9 cellular contexts compared by ENCODE assay signal in genomic region chr1:15028117-15028516, GRCh38.
A peak's percentile ranks its signal among the peaks of the same experiment; 100 is the strongest.
DNase-seq lines count a peak whose midpoint lies in the region; ATAC-seq and TF ChIP-seq lines count a peak whose summit lies in the region.
"Had no signal": no experiment of that assay in that cellular context is flagged by ENCODE, and none has a peak within 500 bp of the region (broad histone marks: within the 10 kb centered on the region; RNA-seq: fewer than 3 reads in every experiment).

No MANE protein-coding gene starts in this region.

- ATAC-seq in SK-N-SH treated with all-trans-retinoic acid at 6 μM for 48 hours (peak; percentile 11; the same call in 2 of the 3 replicates), foreskin keratinocyte (peak; percentile 6), HG03045 (IDR thresholded peaks at IDR 0.05; ENCODE audit: unreplicated experiment) (no peak)

- H2AK5ac ChIP-seq in neuronal stem cell (ENCODE audit: low read depth, low read length): peak overlapping the region; percentile 16

- H3K36me3 ChIP-seq in neuronal stem cell (replicated peaks in 1 of 2; ENCODE audit: control insufficient read depth in 2 of 2, insufficient read depth in 2 of 2, low read length in 2 of 2) (no peaks in the 10 kb centered on the region), WERI-Rb-1 (no peaks in the 10 kb centered on the region)
- H3K36me3 ChIP-seq: BE2C had no signal

- H3K79me1 ChIP-seq in neuronal stem cell (ENCODE audit: low read depth, low read length): no peaks in the 10 kb centered on the region

- no peak overlapping the region for H3K14ac ChIP-seq in neuronal stem cell (ENCODE audit: low read length)

- H2AFZ ChIP-seq in neuronal stem cell (ENCODE audit: low read length): no peak overlapping the region

- WGBS in neuronal stem cell (ENCODE audit: extremely low coverage in 2 of 2, insufficient read length in 2 of 2, insufficient replicate concordance in 1 of 2), 2 donors: no CpG with 5 or more reads among the region's 5 CpGs

- H3K4ac ChIP-seq in neuronal stem cell (ENCODE audit: low read length): no peak overlapping the region

- peak overlapping the region; percentile 7 for H2BK15ac ChIP-seq in neuronal stem cell (ENCODE audit: low read length)

- no peak for TF ChIP-seq CTCF in foreskin keratinocyte (conservative IDR thresholded peaks at IDR 0.05)
- TF ChIP-seq CTCF in WERI-Rb-1 (IDR thresholded peaks at IDR 0.05; ENCODE audit: low read depth, low read length): no peak

- H3K18ac ChIP-seq in neuronal stem cell (ENCODE audit: low read length): peak overlapping the region; percentile 16

- H4K8ac ChIP-seq in neuronal stem cell (ENCODE audit: low read depth, low read length): no peak overlapping the region

- H4K91ac ChIP-seq in neuronal stem cell (ENCODE audit: low read depth, low read length, poor library complexity): no peak overlapping the region

- no peak overlapping the region for H3K4me3 ChIP-seq in neuronal stem cell (ENCODE audit: low read length in 2 of 2)
- H3K4me3 ChIP-seq in WERI-Rb-1 (ENCODE audit: low read depth, low read length): no peak overlapping the region

- H2BK12ac ChIP-seq in neuronal stem cell (ENCODE audit: low read length): no peak overlapping the region

- H2BK5ac ChIP-seq in neuronal stem cell (ENCODE audit: low read length): no peak overlapping the region

- no peak overlapping the region for H3K4me2 ChIP-seq in neuronal stem cell (ENCODE audit: insufficient read depth, low read length, poor library complexity, severe bottlenecking)

- H3K23ac ChIP-seq in neuronal stem cell (ENCODE audit: low read depth, low read length, poor library complexity): no peak overlapping the region

- peaks cover 3% of the 10 kb centered on the region for H3K4me1 ChIP-seq in foreskin keratinocyte
- H3K4me1 ChIP-seq in neuronal stem cell (ENCODE audit: control insufficient read depth in 2 of 2, insufficient read depth in 1 of 2, low read depth in 1 of 2, low read length in 2 of 2): peaks cover 12 to 13% of the 10 kb centered on the region in 2 donors
- H3K4me1 ChIP-seq: BE2C had no signal

- DNase-seq in AG08396 (ENCODE audit: low spot score) (peak; percentile 93), foreskin keratinocyte (peak in 1 of 2 donors; percentile 18), neuronal stem cell (ENCODE audit: low spot score) (peak; percentile 39), WERI-Rb-1 (no peak), LoVo (ENCODE audit: low spot score) (no peak), NCI-H146 (lab: John Stamatoyannopoulos, UW) (no peak)

- H2BK120ac ChIP-seq in neuronal stem cell (ENCODE audit: low read depth, low read length): no peak overlapping the region

- H3K27me3 ChIP-seq in foreskin keratinocyte: no peaks in the 10 kb centered on the region
- H3K27me3 ChIP-seq in neuronal stem cell (ENCODE audit: control insufficient read depth in 3 of 3, insufficient read depth in 3 of 3, low read depth in 1 of 3, low read length in 3 of 3): no peaks in the 10 kb centered on the region
- H3K27me3 ChIP-seq in WERI-Rb-1 (ENCODE audit: insufficient read depth, low read depth, severe bottlenecking): no peaks in the 10 kb centered on the region
- H3K27me3 ChIP-seq: BE2C had no signal

- H3K9me3 ChIP-seq in neuronal stem cell (replicated peaks in 1 of 2; ENCODE audit: control insufficient read depth in 2 of 2, insufficient read depth in 1 of 2, low read depth in 1 of 2, low read length in 2 of 2) (peaks cover 0 to 2% of the 10 kb centered on the region in 2 donors), WERI-Rb-1 (ENCODE audit: severe bottlenecking) (no peaks in the 10 kb centered on the region)
- H3K9me3 ChIP-seq: BE2C had no signal

- H3K27ac ChIP-seq in foreskin keratinocyte (no peak overlapping the region), neuronal stem cell (replicated peaks; ENCODE audit: low read length) (no peak overlapping the region), WERI-Rb-1 (no peak overlapping the region)

- H3K9ac ChIP-seq in neuronal stem cell (ENCODE audit: low read depth, low read length, poor library complexity): no peak overlapping the region

TF ChIP-seq in SK-N-SH treated with all-trans-retinoic acid at 6 μM for 48 hours, 23 proteins besides CTCF, POLR2A, EP300 and RAD21:
- TF ChIP-seq OSR1 (CRISPR knock-in tag; IDR thresholded peaks at IDR 0.05) (no peak), ZNF8 (CRISPR knock-in tag; IDR thresholded peaks at IDR 0.05) (no peak), BACH2 (CRISPR knock-in tag; IDR thresholded peaks at IDR 0.05; ENCODE audit: borderline replicate concordance) (no peak), ZC3H10 (CRISPR knock-in tag; IDR thresholded peaks at IDR 0.05) (no peak), ZNF70 (CRISPR knock-in tag; IDR thresholded peaks at IDR 0.05) (no peak), ESRRG (CRISPR knock-in tag; IDR thresholded peaks at IDR 0.05) (no peak), TCF4 (CRISPR knock-in tag; IDR thresholded peaks at IDR 0.05; ENCODE audit: borderline replicate concordance) (no peak), PATZ1 (CRISPR knock-in tag; IDR thresholded peaks at IDR 0.05; ENCODE audit: borderline replicate concordance) (no peak), CSDC2 (CRISPR knock-in tag; IDR thresholded peaks at IDR 0.05) (no peak), CSRNP3 (CRISPR knock-in tag; IDR thresholded peaks at IDR 0.05) (no peak), PPARA (CRISPR knock-in tag; IDR thresholded peaks at IDR 0.05; ENCODE audit: borderline replicate concordance) (no peak), RARB (CRISPR knock-in tag; IDR thresholded peaks at IDR 0.05) (no peak)
- TF ChIP-seq, protein P1, sequence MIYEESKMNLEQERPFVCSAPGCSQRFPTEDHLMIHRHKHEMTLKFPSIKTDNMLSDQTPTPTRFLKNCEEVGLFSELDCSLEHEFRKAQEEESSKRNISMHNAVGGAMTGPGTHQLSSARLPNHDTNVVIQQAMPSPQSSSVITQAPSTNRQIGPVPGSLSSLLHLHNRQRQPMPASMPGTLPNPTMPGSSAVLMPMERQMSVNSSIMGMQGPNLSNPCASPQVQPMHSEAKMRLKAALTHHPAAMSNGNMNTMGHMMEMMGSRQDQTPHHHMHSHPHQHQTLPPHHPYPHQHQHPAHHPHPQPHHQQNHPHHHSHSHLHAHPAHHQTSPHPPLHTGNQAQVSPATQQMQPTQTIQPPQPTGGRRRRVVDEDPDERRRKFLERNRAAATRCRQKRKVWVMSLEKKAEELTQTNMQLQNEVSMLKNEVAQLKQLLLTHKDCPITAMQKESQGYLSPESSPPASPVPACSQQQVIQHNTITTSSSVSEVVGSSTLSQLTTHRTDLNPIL (CRISPR knock-in tag; IDR thresholded peaks at IDR 0.05; ENCODE audit: low read depth): no peak

Comparison
In these comparisons a context has a peak if more than half of its experiments do, and no peak if none do; other contexts are left out.
1. DNase-seq: peak in AG08396 (single experiment) and neuronal stem cell (single experiment); none in WERI-Rb-1 (single experiment), LoVo (single experiment) and NCI-H146 (single experiment).